ENCODE assay signal across 8 cellular contexts in the genomic region with DNA sequence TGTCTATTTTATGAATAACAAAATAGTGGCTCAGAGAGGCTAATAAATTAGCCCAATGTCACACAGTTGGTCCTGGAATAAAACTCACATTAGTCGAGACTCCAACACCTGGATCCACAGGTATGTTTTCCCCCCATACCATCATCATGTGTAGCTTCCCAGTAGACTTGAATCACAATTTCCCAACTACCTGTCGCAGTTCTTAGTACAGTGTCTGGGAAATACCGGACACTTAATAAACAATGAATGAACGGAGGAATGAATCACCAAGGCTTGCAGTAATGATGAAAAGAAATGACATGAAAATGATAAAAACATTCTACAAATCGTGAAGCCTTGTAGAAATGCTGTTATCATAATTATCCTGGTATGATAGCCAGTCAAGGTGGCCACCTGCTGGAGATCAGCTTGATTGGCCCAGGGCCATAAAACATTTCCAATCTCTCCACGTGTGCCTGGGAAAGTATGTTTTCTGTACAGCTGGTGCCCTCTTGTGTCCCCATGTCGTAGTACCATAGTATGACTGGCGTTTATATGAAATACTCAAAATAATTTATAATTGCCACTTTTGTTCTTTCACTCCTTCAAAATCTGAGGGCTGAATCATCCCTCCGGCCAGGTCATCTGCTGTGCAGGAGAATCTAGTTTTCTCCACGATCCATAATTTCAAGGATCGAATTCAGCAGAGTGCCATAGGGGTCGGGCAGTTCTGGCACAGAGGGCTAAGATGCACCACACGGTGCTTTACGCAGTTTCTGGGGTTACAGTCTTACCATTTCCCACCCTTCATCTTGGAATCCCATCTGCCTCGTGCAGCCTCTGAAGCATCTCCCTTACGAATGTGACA.
DNase-seq lines count a peak whose midpoint lies in the region; ATAC-seq and TF ChIP-seq lines count a peak whose summit lies in the region.

No MANE protein-coding gene starts in this region.

- H3K36me3 ChIP-seq in osteoblast (ENCODE audit: insufficient read depth, low read length): no peaks in the 10 kb centered on the region

- H3K79me2 ChIP-seq in osteoblast (ENCODE audit: insufficient read depth, low read length): no peaks in the 10 kb centered on the region

- H3K9me3 ChIP-seq in osteoblast (ENCODE audit: low read depth, low read length): no peaks in the 10 kb centered on the region

- ATAC-seq in GM21825 (IDR thresholded peaks at IDR 0.05; ENCODE audit: unreplicated experiment) (no peak), HG03460 (IDR thresholded peaks at IDR 0.05; ENCODE audit: unreplicated experiment) (no peak)

- H2AFZ ChIP-seq in osteoblast (ENCODE audit: low read length): no peak overlapping the region

- H3K27ac ChIP-seq in osteoblast (ENCODE audit: low read depth, low read length): no peak overlapping the region

- H3K4me1 ChIP-seq in osteoblast (ENCODE audit: insufficient read depth, low read length): no peaks in the 10 kb centered on the region

- H3K4me2 ChIP-seq in osteoblast (ENCODE audit: insufficient read depth, low read length): no peak overlapping the region

- no peaks in the 10 kb centered on the region for H3K27me3 ChIP-seq in osteoblast (ENCODE audit: insufficient read depth, low read length)

- TF ChIP-seq CTCF in osteoblast (IDR thresholded peaks at IDR 0.05; ENCODE audit: extremely low read depth, low read depth, low read length): peak; percentile 30

- no peak overlapping the region for H3K4me3 ChIP-seq in osteoblast (ENCODE audit: insufficient read depth, low read length)

- DNase-seq in stimulated activated CD4-positive, alpha-beta T cell treated with anti-CD3 and anti-CD28 coated beads, Interleukin-15, amount 100 ng/mL, for 24 hours: peak; percentile 10
- no peak for DNase-seq in stimulated activated CD4-positive, alpha-beta T cell treated with anti-CD3 and anti-CD28 coated beads, Interleukin-1b, Interleukin-23, amount 100 ng/mL, for 48 hours
- DNase-seq in NCI-H510A (lab: John Stamatoyannopoulos, UW) (peak; percentile 73), cerebellar cortex (ENCODE audit: low spot score) (peak; percentile 85), osteoblast (ENCODE audit: insufficient read length, low spot score, missing footprints) (no peak), germinal center (ENCODE audit: low spot score) (no peak)

- no peaks in the 10 kb centered on the region for H4K20me1 ChIP-seq in osteoblast (ENCODE audit: insufficient read depth, low read length)

Comparison
In these comparisons a context has a peak if more than half of its experiments do, and no peak if none do; other contexts are left out.
1. DNase-seq: peak in stimulated activated CD4-positive, alpha-beta T cell treated with anti-CD3 and anti-CD28 coated beads, Interleukin-15, amount 100 ng/mL, for 24 hours (single experiment), NCI-H510A (single experiment) and cerebellar cortex (single experiment); none in stimulated activated CD4-positive, alpha-beta T cell treated with anti-CD3 and anti-CD28 coated beads, Interleukin-1b, Interleukin-23, amount 100 ng/mL, for 48 hours (single experiment), osteoblast (single experiment) and germinal center (single experiment).